ENCODE assay signal across 15 cellular contexts in the genomic region with DNA sequence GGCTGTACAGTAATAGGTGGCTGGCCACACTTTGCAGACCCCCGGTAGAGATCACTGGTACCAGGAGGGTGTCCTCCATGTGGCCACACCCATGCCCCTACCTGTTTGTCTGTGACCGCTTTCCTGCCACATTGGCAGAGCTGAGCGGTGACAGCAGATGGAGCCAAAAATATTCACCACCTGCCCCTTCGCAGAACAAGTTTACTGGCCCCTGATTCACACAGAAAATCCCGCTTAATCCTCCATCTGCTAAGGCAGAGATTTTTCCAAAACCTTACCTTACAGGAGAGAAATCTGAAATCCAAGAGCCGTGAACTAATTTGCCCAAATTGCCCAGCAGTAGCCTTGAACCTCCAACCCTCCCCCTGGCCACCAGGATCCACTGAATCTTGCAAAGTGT. TPM values are rescaled to one million over a fixed set of nuclear protein-coding genes. Genes with fewer than 3 reads are reported as not detected.
A peak's percentile ranks its signal among the peaks of the same experiment; 100 is the strongest.
DNase-seq lines count a peak whose midpoint lies in the region; ATAC-seq and TF ChIP-seq lines count a peak whose summit lies in the region.
"Had no signal": no experiment of that assay in that cellular context is flagged by ENCODE, and none has a peak within 500 bp of the region (broad histone marks: within the 10 kb centered on the region; RNA-seq: fewer than 3 reads in every experiment).

No MANE protein-coding gene starts in this region.

- peaks cover 48% of the 10 kb centered on the region for H3K4me1 Mint-ChIP-seq in stimulated activated naive CD8-positive, alpha-beta T cell treated with anti-CD3 and anti-CD28 coated beads, Interleukin-15, Interleukin-2, amounts not matched to agents 100 ng/mL and 50 ng/mL, for 24 hours (ENCODE audit: low read depth)
- peaks cover 31% of the 10 kb centered on the region for H3K4me1 Mint-ChIP-seq in activated CD4-positive, alpha-beta memory T cell treated with anti-CD3 and anti-CD28 coated beads for 36 hours (ENCODE audit: low read depth)
- H3K4me1 Mint-ChIP-seq in glutamatergic neuron (ENCODE audit: low read depth, unreplicated experiment) (peaks cover 24% of the 10 kb centered on the region), MCF 10A (ENCODE audit: insufficient read depth, unreplicated experiment) (peaks cover 12% of the 10 kb centered on the region)

- H3K4me3 Mint-ChIP-seq in stimulated activated naive CD8-positive, alpha-beta T cell treated with anti-CD3 and anti-CD28 coated beads, Interleukin-15, Interleukin-2, amounts not matched to agents 100 ng/mL and 50 ng/mL, for 24 hours, result no peak overlapping the region
- H3K4me3 Mint-ChIP-seq in activated CD4-positive, alpha-beta memory T cell treated with anti-CD3 and anti-CD28 coated beads for 36 hours, result no peak overlapping the region
- H3K4me3 Mint-ChIP-seq in glutamatergic neuron (ENCODE audit: unreplicated experiment), result no peak overlapping the region
- H3K4me3 Mint-ChIP-seq in MCF 10A (ENCODE audit: unreplicated experiment), result no peak overlapping the region
- H3K4me3 Mint-ChIP-seq: neural progenitor cell had no signal

- H3K36me3 Mint-ChIP-seq in stimulated activated naive CD8-positive, alpha-beta T cell treated with anti-CD3 and anti-CD28 coated beads, Interleukin-15, Interleukin-2, amounts not matched to agents 100 ng/mL and 50 ng/mL, for 24 hours (ENCODE audit: low read depth), result peaks cover 11% of the 10 kb centered on the region
- H3K36me3 Mint-ChIP-seq in activated CD4-positive, alpha-beta memory T cell treated with anti-CD3 and anti-CD28 coated beads for 36 hours, result peaks cover 8% of the 10 kb centered on the region
- no peaks in the 10 kb centered on the region for H3K36me3 Mint-ChIP-seq in glutamatergic neuron (ENCODE audit: unreplicated experiment)
- H3K36me3 Mint-ChIP-seq in MCF 10A (ENCODE audit: insufficient read depth, unreplicated experiment), result peaks cover 8% of the 10 kb centered on the region

- ATAC-seq in stimulated activated naive CD8-positive, alpha-beta T cell treated with anti-CD3 and anti-CD28 coated beads, Interleukin-15, Interleukin-2, amounts not matched to agents 100 U/mL and 50 U/mL, for 24 hours, result no peak
- ATAC-seq in omental fat pad (ENCODE audit: low FRiP score), result no peak
- ATAC-seq: right lobe of liver had no signal

- no peaks in the 10 kb centered on the region for H3K27me3 Mint-ChIP-seq in stimulated activated naive CD8-positive, alpha-beta T cell treated with anti-CD3 and anti-CD28 coated beads, Interleukin-15, Interleukin-2, amounts not matched to agents 100 ng/mL and 50 ng/mL, for 24 hours
- H3K27me3 Mint-ChIP-seq in activated CD4-positive, alpha-beta memory T cell treated with anti-CD3 and anti-CD28 coated beads for 36 hours, result no peaks in the 10 kb centered on the region
- H3K27me3 Mint-ChIP-seq in glutamatergic neuron (ENCODE audit: unreplicated experiment), result peaks cover 5% of the 10 kb centered on the region
- H3K27me3 Mint-ChIP-seq in MCF 10A (ENCODE audit: insufficient read depth, unreplicated experiment), result no peaks in the 10 kb centered on the region

- TF ChIP-seq CTCF in glutamatergic neuron (IDR thresholded peaks at IDR 0.05; ENCODE audit: partially characterized antibody, unreplicated experiment) (no peak), MCF 10A (IDR thresholded peaks at IDR 0.05; ENCODE audit: unreplicated experiment) (no peak), omental fat pad (IDR thresholded peaks at IDR 0.05) (no peak)

- no peaks in the 10 kb centered on the region for H3K9me3 Mint-ChIP-seq in stimulated activated naive CD8-positive, alpha-beta T cell treated with anti-CD3 and anti-CD28 coated beads, Interleukin-15, Interleukin-2, amounts not matched to agents 100 ng/mL and 50 ng/mL, for 24 hours
- no peaks in the 10 kb centered on the region for H3K9me3 Mint-ChIP-seq in activated CD4-positive, alpha-beta memory T cell treated with anti-CD3 and anti-CD28 coated beads for 36 hours
- H3K9me3 Mint-ChIP-seq in glutamatergic neuron (ENCODE audit: unreplicated experiment) (peaks cover 19% of the 10 kb centered on the region), MCF 10A (ENCODE audit: unreplicated experiment) (no peaks in the 10 kb centered on the region)
- H3K9me3 Mint-ChIP-seq: neural progenitor cell had no signal

- CTCF ChIA-PET in activated CD4-positive, alpha-beta memory T cell treated with anti-CD3 and anti-CD28 coated beads for 36 hours (lab: Charles Lee), result no interaction called here
- CTCF ChIA-PET in MCF 10A (lab: Yijun Ruan, JAX), result interaction anchor here (0.6 kb wide), 1 partner anchor 1351 kb away, joined by 3 read pairs; no protein-coding TSS in a partner anchor

- H3K27ac Mint-ChIP-seq in stimulated activated naive CD8-positive, alpha-beta T cell treated with anti-CD3 and anti-CD28 coated beads, Interleukin-15, Interleukin-2, amounts not matched to agents 100 ng/mL and 50 ng/mL, for 24 hours, result peak overlapping the region; percentile 67
- H3K27ac Mint-ChIP-seq in activated CD4-positive, alpha-beta memory T cell treated with anti-CD3 and anti-CD28 coated beads for 36 hours, result peak overlapping the region; percentile 92
- H3K27ac Mint-ChIP-seq in glutamatergic neuron (ENCODE audit: unreplicated experiment) (peak overlapping the region; percentile 43), MCF 10A (ENCODE audit: low read depth, unreplicated experiment) (no peak overlapping the region)
- H3K27ac Mint-ChIP-seq: neural progenitor cell had no signal

- POLR2A ChIA-PET in activated CD4-positive, alpha-beta memory T cell treated with anti-CD3 and anti-CD28 coated beads for 36 hours (lab: Charles Lee), result no interaction called here
- POLR2A ChIA-PET in MCF 10A (lab: Yijun Ruan, JAX), result no interaction called here

- intact Hi-C loops in activated CD4-positive, alpha-beta memory T cell treated with anti-CD3 and anti-CD28 coated beads for 36 hours (cut with micrococcal nuclease), result loop anchor here (5.0 kb wide), 2 partner anchors 55 to 90 kb away; a partner anchor contains a TSS
- intact Hi-C loops in posterior cingulate gyrus (cut with DNase I) (loop anchor here (5.0 kb wide), 1 partner anchor 50 kb away; a partner anchor contains a TSS), MCF 10A (cut with micrococcal nuclease) (no loop called here)

- DNase-seq in stimulated activated naive CD8-positive, alpha-beta T cell treated with anti-CD3 and anti-CD28 coated beads, Interleukin-15, Interleukin-2, amounts not matched to agents 100 U/mL and 50 U/mL, for 24 hours, result no peak
- no peak for DNase-seq in activated CD4-positive, alpha-beta memory T cell treated with anti-CD3 and anti-CD28 coated beads for 36 hours
- DNase-seq in glutamatergic neuron (no peak), posterior cingulate gyrus (no peak), MCF 10A (ENCODE audit: unreplicated experiment) (no peak), SHP77 (lab: John Stamatoyannopoulos, UW) (no peak), omental fat pad (ENCODE audit: low spot score) (no peak)
- DNase-seq: central memory CD4-positive, alpha-beta T cell; foreskin fibroblast; IMR-90; right lobe of liver; stimulated activated CD4-positive, alpha-beta T cell treated with anti-CD3 and anti-CD28 coated beads, Interleukin-2, amount 100 ng/mL, for 24 hours; upper lobe of left lung had no signal

- no TSS peak for BruUV-seq in MCF 10A (replicated peaks; lab: Mats Ljungman, UMichigan)

RNA-seq across cellular contexts. Expression of a gene that starts 52.1 kb away (rescaled TPM):
- total RNA-seq in activated CD4-positive, alpha-beta memory T cell treated with anti-CD3 and anti-CD28 coated beads for 36 hours, result 100 to 1,000 TPM; 100 to 104 TPM
- total RNA-seq in glutamatergic neuron (ENCODE audit: unreplicated experiment) (237 TPM), MCF 10A (2022) (43.5 and 49.5 TPM in 2 replicates), omental fat pad (100 to 1,000 TPM in 2 of 4 donors, 10 to 100 TPM in 2; 52.7 to 149 (median 85.7) TPM)

RNA-seq across cellular contexts. Expression of a gene that starts 52.4 kb away (rescaled TPM):
- 10 to 100 TPM; 34.9 to 36.8 TPM for total RNA-seq in activated CD4-positive, alpha-beta memory T cell treated with anti-CD3 and anti-CD28 coated beads for 36 hours
- total RNA-seq in glutamatergic neuron (ENCODE audit: unreplicated experiment) (9.1 TPM), MCF 10A (2022) (6.6 and 8.4 TPM in 2 replicates), omental fat pad (1 to 10 TPM; 4.0 to 7.3 (median 6.1) TPM)
